Comparison of ENCODE assay signal across 3 cellular contexts in the genomic region with DNA sequence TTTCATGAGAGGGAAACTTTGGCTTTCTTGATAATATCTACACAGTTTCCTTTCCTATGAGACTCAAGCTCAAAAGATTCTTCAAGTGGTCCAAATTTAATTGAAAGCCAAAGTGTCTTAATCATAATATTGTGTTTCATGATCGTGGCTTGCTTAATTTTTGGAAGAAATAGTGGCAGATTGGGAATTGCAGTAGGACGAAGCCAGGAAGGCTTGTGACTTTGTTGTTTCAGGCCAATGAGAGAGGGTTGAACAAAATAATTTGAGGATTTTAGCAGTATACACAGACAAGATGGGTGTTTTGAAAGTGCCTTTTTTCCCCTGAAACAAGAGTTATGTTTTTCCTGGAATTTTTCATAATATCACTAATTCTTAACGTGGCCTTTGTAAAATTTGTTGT.
TF ChIP-seq lines count a peak whose summit lies in the region.

No MANE protein-coding gene starts in this region.

TF ChIP-seq in SK-N-SH, 30 proteins besides CTCF, POLR2A, EP300 and RAD21 (continues in another document):
- TF ChIP-seq, protein P1, sequence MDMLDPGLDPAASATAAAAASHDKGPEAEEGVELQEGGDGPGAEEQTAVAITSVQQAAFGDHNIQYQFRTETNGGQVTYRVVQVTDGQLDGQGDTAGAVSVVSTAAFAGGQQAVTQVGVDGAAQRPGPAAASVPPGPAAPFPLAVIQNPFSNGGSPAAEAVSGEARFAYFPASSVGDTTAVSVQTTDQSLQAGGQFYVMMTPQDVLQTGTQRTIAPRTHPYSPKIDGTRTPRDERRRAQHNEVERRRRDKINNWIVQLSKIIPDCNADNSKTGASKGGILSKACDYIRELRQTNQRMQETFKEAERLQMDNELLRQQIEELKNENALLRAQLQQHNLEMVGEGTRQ (IDR thresholded peaks at IDR 0.05; ENCODE audit: borderline replicate concordance, low read depth, low read length) = no peak
- TF ChIP-seq, protein P2, sequence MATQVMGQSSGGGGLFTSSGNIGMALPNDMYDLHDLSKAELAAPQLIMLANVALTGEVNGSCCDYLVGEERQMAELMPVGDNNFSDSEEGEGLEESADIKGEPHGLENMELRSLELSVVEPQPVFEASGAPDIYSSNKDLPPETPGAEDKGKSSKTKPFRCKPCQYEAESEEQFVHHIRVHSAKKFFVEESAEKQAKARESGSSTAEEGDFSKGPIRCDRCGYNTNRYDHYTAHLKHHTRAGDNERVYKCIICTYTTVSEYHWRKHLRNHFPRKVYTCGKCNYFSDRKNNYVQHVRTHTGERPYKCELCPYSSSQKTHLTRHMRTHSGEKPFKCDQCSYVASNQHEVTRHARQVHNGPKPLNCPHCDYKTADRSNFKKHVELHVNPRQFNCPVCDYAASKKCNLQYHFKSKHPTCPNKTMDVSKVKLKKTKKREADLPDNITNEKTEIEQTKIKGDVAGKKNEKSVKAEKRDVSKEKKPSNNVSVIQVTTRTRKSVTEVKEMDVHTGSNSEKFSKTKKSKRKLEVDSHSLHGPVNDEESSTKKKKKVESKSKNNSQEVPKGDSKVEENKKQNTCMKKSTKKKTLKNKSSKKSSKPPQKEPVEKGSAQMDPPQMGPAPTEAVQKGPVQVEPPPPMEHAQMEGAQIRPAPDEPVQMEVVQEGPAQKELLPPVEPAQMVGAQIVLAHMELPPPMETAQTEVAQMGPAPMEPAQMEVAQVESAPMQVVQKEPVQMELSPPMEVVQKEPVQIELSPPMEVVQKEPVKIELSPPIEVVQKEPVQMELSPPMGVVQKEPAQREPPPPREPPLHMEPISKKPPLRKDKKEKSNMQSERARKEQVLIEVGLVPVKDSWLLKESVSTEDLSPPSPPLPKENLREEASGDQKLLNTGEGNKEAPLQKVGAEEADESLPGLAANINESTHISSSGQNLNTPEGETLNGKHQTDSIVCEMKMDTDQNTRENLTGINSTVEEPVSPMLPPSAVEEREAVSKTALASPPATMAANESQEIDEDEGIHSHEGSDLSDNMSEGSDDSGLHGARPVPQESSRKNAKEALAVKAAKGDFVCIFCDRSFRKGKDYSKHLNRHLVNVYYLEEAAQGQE (IDR thresholded peaks at IDR 0.05; ENCODE audit: low read depth, low read length) = no peak
- TF ChIP-seq, protein P3, sequence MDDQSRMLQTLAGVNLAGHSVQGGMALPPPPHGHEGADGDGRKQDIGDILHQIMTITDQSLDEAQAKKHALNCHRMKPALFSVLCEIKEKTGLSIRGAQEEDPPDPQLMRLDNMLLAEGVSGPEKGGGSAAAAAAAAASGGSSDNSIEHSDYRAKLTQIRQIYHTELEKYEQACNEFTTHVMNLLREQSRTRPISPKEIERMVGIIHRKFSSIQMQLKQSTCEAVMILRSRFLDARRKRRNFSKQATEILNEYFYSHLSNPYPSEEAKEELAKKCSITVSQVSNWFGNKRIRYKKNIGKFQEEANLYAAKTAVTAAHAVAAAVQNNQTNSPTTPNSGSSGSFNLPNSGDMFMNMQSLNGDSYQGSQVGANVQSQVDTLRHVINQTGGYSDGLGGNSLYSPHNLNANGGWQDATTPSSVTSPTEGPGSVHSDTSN (IDR thresholded peaks at IDR 0.05) = no peak
- TF ChIP-seq MEF2A (IDR thresholded peaks at IDR 0.05; ENCODE audit: borderline replicate concordance, low read depth) = no peak
- TF ChIP-seq RFX5 (IDR thresholded peaks at IDR 0.05; ENCODE audit: low read length) = no peak
- TF ChIP-seq MXI1 (IDR thresholded peaks at IDR 0.05; ENCODE audit: low read depth, low read length) = no peak
- no peak for TF ChIP-seq POLR2AphosphoS5 (IDR thresholded peaks at IDR 0.05; ENCODE audit: low read depth, low read length)
- TF ChIP-seq NRF1 (IDR thresholded peaks at IDR 0.05; ENCODE audit: low read depth, low read length) = no peak
- no peak for TF ChIP-seq TCF12 (IDR thresholded peaks at IDR 0.05)
- no peak for TF ChIP-seq NFIC (IDR thresholded peaks at IDR 0.05; ENCODE audit: borderline replicate concordance)
- TF ChIP-seq TEAD4 (IDR thresholded peaks at IDR 0.05; ENCODE audit: borderline replicate concordance, insufficient read depth) = no peak
- no peak for TF ChIP-seq TAF1 (IDR thresholded peaks at IDR 0.05; ENCODE audit: borderline replicate concordance, low read depth, low read length)
- TF ChIP-seq JUND (IDR thresholded peaks at IDR 0.05) = no peak
- TF ChIP-seq FOXM1 (IDR thresholded peaks at IDR 0.05; ENCODE audit: low read depth) = no peak
- TF ChIP-seq, protein P4, sequence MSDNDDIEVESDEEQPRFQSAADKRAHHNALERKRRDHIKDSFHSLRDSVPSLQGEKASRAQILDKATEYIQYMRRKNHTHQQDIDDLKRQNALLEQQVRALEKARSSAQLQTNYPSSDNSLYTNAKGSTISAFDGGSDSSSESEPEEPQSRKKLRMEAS (IDR thresholded peaks at IDR 0.05; ENCODE audit: low read depth) = no peak

TF ChIP-seq in SK-N-SH treated with all-trans-retinoic acid at 6 μM for 48 hours, 23 proteins besides CTCF, POLR2A, EP300 and RAD21 (continued from another document):
- TF ChIP-seq ZNF70 (CRISPR knock-in tag; IDR thresholded peaks at IDR 0.05) (no peak), ZNF8 (CRISPR knock-in tag; IDR thresholded peaks at IDR 0.05) (no peak), ZFP30 (CRISPR knock-in tag; IDR thresholded peaks at IDR 0.05) (no peak), PPARA (CRISPR knock-in tag; IDR thresholded peaks at IDR 0.05; ENCODE audit: borderline replicate concordance) (no peak), CSDC2 (CRISPR knock-in tag; IDR thresholded peaks at IDR 0.05) (no peak)
- TF ChIP-seq, protein P5, sequence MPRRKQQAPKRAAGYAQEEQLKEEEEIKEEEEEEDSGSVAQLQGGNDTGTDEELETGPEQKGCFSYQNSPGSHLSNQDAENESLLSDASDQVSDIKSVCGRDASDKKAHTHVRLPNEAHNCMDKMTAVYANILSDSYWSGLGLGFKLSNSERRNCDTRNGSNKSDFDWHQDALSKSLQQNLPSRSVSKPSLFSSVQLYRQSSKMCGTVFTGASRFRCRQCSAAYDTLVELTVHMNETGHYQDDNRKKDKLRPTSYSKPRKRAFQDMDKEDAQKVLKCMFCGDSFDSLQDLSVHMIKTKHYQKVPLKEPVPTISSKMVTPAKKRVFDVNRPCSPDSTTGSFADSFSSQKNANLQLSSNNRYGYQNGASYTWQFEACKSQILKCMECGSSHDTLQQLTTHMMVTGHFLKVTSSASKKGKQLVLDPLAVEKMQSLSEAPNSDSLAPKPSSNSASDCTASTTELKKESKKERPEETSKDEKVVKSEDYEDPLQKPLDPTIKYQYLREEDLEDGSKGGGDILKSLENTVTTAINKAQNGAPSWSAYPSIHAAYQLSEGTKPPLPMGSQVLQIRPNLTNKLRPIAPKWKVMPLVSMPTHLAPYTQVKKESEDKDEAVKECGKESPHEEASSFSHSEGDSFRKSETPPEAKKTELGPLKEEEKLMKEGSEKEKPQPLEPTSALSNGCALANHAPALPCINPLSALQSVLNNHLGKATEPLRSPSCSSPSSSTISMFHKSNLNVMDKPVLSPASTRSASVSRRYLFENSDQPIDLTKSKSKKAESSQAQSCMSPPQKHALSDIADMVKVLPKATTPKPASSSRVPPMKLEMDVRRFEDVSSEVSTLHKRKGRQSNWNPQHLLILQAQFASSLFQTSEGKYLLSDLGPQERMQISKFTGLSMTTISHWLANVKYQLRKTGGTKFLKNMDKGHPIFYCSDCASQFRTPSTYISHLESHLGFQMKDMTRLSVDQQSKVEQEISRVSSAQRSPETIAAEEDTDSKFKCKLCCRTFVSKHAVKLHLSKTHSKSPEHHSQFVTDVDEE (CRISPR knock-in tag; IDR thresholded peaks at IDR 0.05) = no peak
- TF ChIP-seq, protein P6, sequence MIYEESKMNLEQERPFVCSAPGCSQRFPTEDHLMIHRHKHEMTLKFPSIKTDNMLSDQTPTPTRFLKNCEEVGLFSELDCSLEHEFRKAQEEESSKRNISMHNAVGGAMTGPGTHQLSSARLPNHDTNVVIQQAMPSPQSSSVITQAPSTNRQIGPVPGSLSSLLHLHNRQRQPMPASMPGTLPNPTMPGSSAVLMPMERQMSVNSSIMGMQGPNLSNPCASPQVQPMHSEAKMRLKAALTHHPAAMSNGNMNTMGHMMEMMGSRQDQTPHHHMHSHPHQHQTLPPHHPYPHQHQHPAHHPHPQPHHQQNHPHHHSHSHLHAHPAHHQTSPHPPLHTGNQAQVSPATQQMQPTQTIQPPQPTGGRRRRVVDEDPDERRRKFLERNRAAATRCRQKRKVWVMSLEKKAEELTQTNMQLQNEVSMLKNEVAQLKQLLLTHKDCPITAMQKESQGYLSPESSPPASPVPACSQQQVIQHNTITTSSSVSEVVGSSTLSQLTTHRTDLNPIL (CRISPR knock-in tag; IDR thresholded peaks at IDR 0.05; ENCODE audit: low read depth) = no peak

TF ChIP-seq in endothelial cell of umbilical vein, 7 proteins besides CTCF, POLR2A, EP300 and RAD21:
- TF ChIP-seq MYC (IDR thresholded peaks at IDR 0.05; ENCODE audit: low read depth, low read length) (no peak), JUN (IDR thresholded peaks at IDR 0.05; ENCODE audit: borderline replicate concordance, insufficient read depth, insufficient read length, low read depth) (no peak), GATA2 (IDR thresholded peaks at IDR 0.05; ENCODE audit: insufficient read depth, insufficient read length, low read depth, low read length) (no peak), POLR2AphosphoS5 (IDR thresholded peaks at IDR 0.05; ENCODE audit: insufficient read depth, low read depth, low read length) (no peak), FOS (IDR thresholded peaks at IDR 0.05; ENCODE audit: borderline replicate concordance, insufficient read depth, low read length) (no peak), EZH2 (IDR thresholded peaks at IDR 0.05; ENCODE audit: borderline replicate concordance, low read depth, low read length, severe bottlenecking) (no peak)
